ENCODE assay signal across 1 cellular context in the genomic region with DNA sequence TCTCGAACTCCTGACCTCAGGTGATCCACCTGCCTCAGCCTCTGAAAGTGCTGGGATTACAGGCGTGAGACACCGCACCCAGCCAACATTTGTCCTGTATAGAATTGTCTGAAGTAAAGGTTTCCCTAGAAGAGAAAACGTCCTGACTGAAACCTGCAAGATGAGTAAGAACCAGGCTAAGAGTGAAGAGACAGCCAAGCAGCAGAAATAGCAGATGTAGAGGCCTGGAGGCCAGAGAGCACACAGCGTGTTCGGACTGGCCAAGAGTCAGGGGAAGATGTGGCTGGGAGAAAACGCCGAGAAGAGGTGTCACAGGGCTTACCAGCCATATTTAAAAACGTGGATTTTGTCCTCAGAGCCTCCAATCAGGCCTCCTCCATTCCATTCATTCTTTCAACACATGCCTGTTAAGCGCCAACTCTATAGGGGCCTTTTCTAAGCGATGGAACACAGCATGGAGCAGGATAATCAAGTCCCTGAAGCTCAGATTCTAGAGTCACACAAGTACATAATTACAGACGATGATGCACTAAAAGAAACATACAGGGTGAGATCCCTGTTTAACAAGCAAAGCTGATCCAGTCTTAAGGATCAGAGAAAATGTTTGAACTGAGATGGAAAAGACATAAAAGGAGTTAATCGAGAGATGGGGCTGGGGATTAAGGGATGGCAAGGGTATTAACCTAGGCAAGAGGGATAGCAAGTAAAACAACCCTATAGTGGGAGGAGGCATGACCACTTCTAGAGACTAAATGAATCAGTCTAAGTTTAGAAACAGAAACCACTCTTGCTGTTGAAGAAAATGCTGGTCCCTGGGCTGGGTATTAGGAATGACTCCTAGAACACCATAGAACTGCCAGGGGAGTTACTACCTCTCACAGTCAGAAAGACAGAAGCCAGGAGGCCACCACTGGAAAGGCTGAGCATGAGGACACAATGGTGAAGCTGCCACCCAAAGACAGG.
TF ChIP-seq lines count a peak whose summit lies in the region.

No MANE protein-coding gene starts in this region.

TF ChIP-seq in IMR-90, 13 proteins besides CTCF, POLR2A, EP300 and RAD21:
- TF ChIP-seq SMC3 (IDR thresholded peaks at IDR 0.05; ENCODE audit: low read depth, low read length) (no peak), RCOR1 (IDR thresholded peaks at IDR 0.05; ENCODE audit: insufficient replicate concordance, low read length) (no peak), NFE2L2 (IDR thresholded peaks at IDR 0.05; ENCODE audit: low read depth, low read length) (no peak), MAFK (IDR thresholded peaks at IDR 0.05; ENCODE audit: low read depth, low read length) (no peak), RFX5 (IDR thresholded peaks at IDR 0.05; ENCODE audit: low read depth, low read length) (no peak), BHLHE40 (IDR thresholded peaks at IDR 0.05; ENCODE audit: low read depth, low read length) (no peak)
- TF ChIP-seq, protein P1, sequence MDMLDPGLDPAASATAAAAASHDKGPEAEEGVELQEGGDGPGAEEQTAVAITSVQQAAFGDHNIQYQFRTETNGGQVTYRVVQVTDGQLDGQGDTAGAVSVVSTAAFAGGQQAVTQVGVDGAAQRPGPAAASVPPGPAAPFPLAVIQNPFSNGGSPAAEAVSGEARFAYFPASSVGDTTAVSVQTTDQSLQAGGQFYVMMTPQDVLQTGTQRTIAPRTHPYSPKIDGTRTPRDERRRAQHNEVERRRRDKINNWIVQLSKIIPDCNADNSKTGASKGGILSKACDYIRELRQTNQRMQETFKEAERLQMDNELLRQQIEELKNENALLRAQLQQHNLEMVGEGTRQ (IDR thresholded peaks at IDR 0.05; ENCODE audit: low read depth, low read length), result no peak
- TF ChIP-seq, protein P2, sequence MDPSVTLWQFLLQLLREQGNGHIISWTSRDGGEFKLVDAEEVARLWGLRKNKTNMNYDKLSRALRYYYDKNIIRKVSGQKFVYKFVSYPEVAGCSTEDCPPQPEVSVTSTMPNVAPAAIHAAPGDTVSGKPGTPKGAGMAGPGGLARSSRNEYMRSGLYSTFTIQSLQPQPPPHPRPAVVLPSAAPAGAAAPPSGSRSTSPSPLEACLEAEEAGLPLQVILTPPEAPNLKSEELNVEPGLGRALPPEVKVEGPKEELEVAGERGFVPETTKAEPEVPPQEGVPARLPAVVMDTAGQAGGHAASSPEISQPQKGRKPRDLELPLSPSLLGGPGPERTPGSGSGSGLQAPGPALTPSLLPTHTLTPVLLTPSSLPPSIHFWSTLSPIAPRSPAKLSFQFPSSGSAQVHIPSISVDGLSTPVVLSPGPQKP (IDR thresholded peaks at IDR 0.05; ENCODE audit: borderline replicate concordance, low read depth, low read length), result no peak
